In genomic region chr12:75539889-75540288, GRCh38 we compare ENCODE assay signal across 38 cellular contexts.
"Had no signal": no experiment of that assay in that cellular context is flagged by ENCODE, and none has a peak within 500 bp of the region (broad histone marks: within the 10 kb centered on the region; RNA-seq: fewer than 3 reads in every experiment).

No MANE protein-coding gene starts in this region.

- H3K27ac Mint-ChIP-seq: activated B cell treated with CpG ODN at 0.5 μM for 24 hours; activated CD4-positive, alpha-beta memory T cell treated with anti-CD3 and anti-CD28 coated beads for 36 hours; activated CD4-positive, alpha-beta T cell treated with anti-CD3 and anti-CD28 coated beads, Interleukin-2, amount 10 ng/mL, durations not matched to agents 24 days and 14 days; activated CD8-positive, alpha-beta T cell treated with anti-CD3 and anti-CD28 coated beads for 36 hours; activated naive CD4-positive, alpha-beta T cell treated with anti-CD3 and anti-CD28 coated beads for 36 hours; activated naive CD8-positive, alpha-beta T cell; activated naive CD8-positive, alpha-beta T cell treated with anti-CD3 and anti-CD28 coated beads, Interleukin-2, amount 10 ng/mL, durations not matched to agents 7 days and 5 days; activated naive CD8-positive, alpha-beta T cell treated with anti-CD3 and anti-CD28 coated beads, Interleukin-2, amount 50 U/mL, for 24 hours; activated T-cell treated with anti-CD3 and anti-CD28 coated beads, Interleukin-2, amount 50 U/mL, for 72 hours; activated T-helper 1 cell treated with anti-CD3 and anti-CD28 coated beads, Interleukin-12 subunit alpha, Interleukin-12 subunit beta, Interleukin-2, Interleukin-4 antibody, amounts not matched to agents 30 ng/mL and 10 ng/mL and 1 ng/mL, durations not matched to agents 14 hours and 24 hours and 36 hours; activated T-helper 17 cell treated with anti-CD3 and anti-CD28 coated beads, Interleukin-2, amount 50 U/mL, for 72 hours; brain; T-helper 1 cell treated with Interleukin-12 subunit alpha and Interleukin-12 subunit beta and Interleukin-4 antibody, amounts not matched to agents 30 μg/mL and 1 μg/mL, for 36 hours; T-helper 2 cell treated with Interferon-gamma antibody and Interleukin-4, amounts not matched to agents 5 μg/mL and 100 μg/mL, for 36 hours had no signal

- H3K27ac ChIP-seq: ascending aorta, cardiac muscle cell, VCaP had no signal

- H3K4me1 ChIP-seq: ascending aorta had no signal

- FAIRE-seq: TTC549 had no signal

- H3K36me3 ChIP-seq: ascending aorta, cardiac muscle cell had no signal

- H3K4me3 ChIP-seq: ascending aorta, cardiac muscle cell had no signal

- ATAC-seq: activated CD8-positive, alpha-beta T cell treated with anti-CD3 and anti-CD28 coated beads for 36 hours; activated naive CD8-positive, alpha-beta T cell treated with anti-CD3 and anti-CD28 coated beads, Interleukin-2, amount 50 U/mL, for 24 hours; activated T-cell treated with anti-CD3 and anti-CD28 coated beads, Interleukin-2, amount 50 U/mL, for 4 hours; activated T-cell treated with anti-CD3 and anti-CD28 coated beads, Interleukin-2, amount 50 U/mL, for 72 hours; activated T-helper 17 cell treated with anti-CD3 and anti-CD28 coated beads, Interleukin-2, amount 50 U/mL, for 72 hours had no signal

- H3K9me3 Mint-ChIP-seq: activated B cell treated with CpG ODN at 0.5 μM for 24 hours; activated CD4-positive, alpha-beta memory T cell treated with anti-CD3 and anti-CD28 coated beads for 36 hours; activated CD4-positive, alpha-beta T cell treated with anti-CD3 and anti-CD28 coated beads, Interleukin-2, amount 10 ng/mL, durations not matched to agents 24 days and 14 days; activated CD8-positive, alpha-beta T cell treated with anti-CD3 and anti-CD28 coated beads for 36 hours; activated naive CD4-positive, alpha-beta T cell treated with anti-CD3 and anti-CD28 coated beads for 36 hours; activated naive CD8-positive, alpha-beta T cell treated with anti-CD3 and anti-CD28 coated beads, Interleukin-2, amount 10 ng/mL, durations not matched to agents 7 days and 5 days; activated naive CD8-positive, alpha-beta T cell treated with anti-CD3 and anti-CD28 coated beads, Interleukin-2, amount 50 U/mL, for 24 hours; activated T-cell treated with anti-CD3 and anti-CD28 coated beads, Interleukin-2, amount 50 U/mL, for 4 hours; activated T-cell treated with anti-CD3 and anti-CD28 coated beads, Interleukin-2, amount 50 U/mL, for 72 hours; activated T-helper 1 cell treated with anti-CD3 and anti-CD28 coated beads, Interleukin-12 subunit alpha, Interleukin-12 subunit beta, Interleukin-2, Interleukin-4 antibody, amounts not matched to agents 30 ng/mL and 10 ng/mL and 1 ng/mL, durations not matched to agents 14 hours and 24 hours and 36 hours; activated T-helper 17 cell treated with anti-CD3 and anti-CD28 coated beads, Interleukin-2, amount 50 U/mL, for 72 hours; brain; central memory CD8-positive, alpha-beta T cell; T-helper 1 cell treated with Interleukin-12 subunit alpha and Interleukin-12 subunit beta and Interleukin-4 antibody, amounts not matched to agents 30 μg/mL and 1 μg/mL, for 36 hours; T-helper 2 cell treated with Interferon-gamma antibody and Interleukin-4, amounts not matched to agents 5 μg/mL and 100 μg/mL, for 36 hours had no signal

- H3K9me3 ChIP-seq: ascending aorta had no signal

- H3K36me3 Mint-ChIP-seq: activated CD4-positive, alpha-beta memory T cell treated with anti-CD3 and anti-CD28 coated beads for 36 hours; activated naive CD8-positive, alpha-beta T cell; activated naive CD8-positive, alpha-beta T cell treated with anti-CD3 and anti-CD28 coated beads, Interleukin-2, amount 10 ng/mL, durations not matched to agents 7 days and 5 days; brain had no signal

- H3K27me3 ChIP-seq: ascending aorta, cardiac muscle cell had no signal

- DNase-seq: activated B cell treated with CpG ODN at 0.5 μM for 24 hours; activated CD4-positive, alpha-beta memory T cell treated with anti-CD3 and anti-CD28 coated beads for 36 hours; activated CD4-positive, alpha-beta T cell treated with anti-CD3 and anti-CD28 coated beads for 4 hours; activated CD4-positive, alpha-beta T cell treated with anti-CD3 and anti-CD28 coated beads, Interleukin-2, amount 10 ng/mL, durations not matched to agents 24 days and 14 days; activated CD4-positive, alpha-beta T cell treated with anti-CD3 and anti-CD28 coated beads, Interleukin-2, amount 50 U/mL, for 1 hour; activated CD4-positive, alpha-beta T cell treated with anti-CD3 and anti-CD28 coated beads, Interleukin-2, amount 50 U/mL, for 4 hours; activated CD4-positive, CD25-positive, alpha-beta regulatory T cell treated with anti-CD3 and anti-CD28 coated beads, Interleukin-2, amount 50 U/mL, for 72 hours; activated CD8-positive, alpha-beta memory T cell treated with anti-CD3 and anti-CD28 coated beads, Interleukin-2, amount 50 U/mL, for 4 hours; activated CD8-positive, alpha-beta T cell treated with anti-CD3 and anti-CD28 coated beads for 36 hours; activated effector memory CD4-positive, alpha-beta T cell treated with anti-CD3 and anti-CD28 coated beads, Interleukin-2, amount 50 U/mL, for 16 hours; activated gamma-delta T cell treated with Interleukin-2 at 50 U/mL for 16 hours; activated naive CD4-positive, alpha-beta T cell; activated naive CD4-positive, alpha-beta T cell treated with anti-CD3 and anti-CD28 coated beads for 36 hours; activated naive CD4-positive, alpha-beta T cell treated with anti-CD3 and anti-CD28 coated beads, Interleukin-2, amount 50 U/mL, for 16 hours; activated naive CD8-positive, alpha-beta T cell treated with anti-CD3 and anti-CD28 coated beads, Interleukin-2, amount 10 ng/mL, durations not matched to agents 7 days and 5 days; activated naive CD8-positive, alpha-beta T cell treated with anti-CD3 and anti-CD28 coated beads, Interleukin-2, amount 50 U/mL, for 24 hours; activated T-cell treated with anti-CD3 and anti-CD28 coated beads for 4 hours; activated T-cell treated with anti-CD3 and anti-CD28 coated beads, Interleukin-2, amount 50 U/mL, for 1 hour; activated T-cell treated with anti-CD3 and anti-CD28 coated beads, Interleukin-2, amount 50 U/mL, for 4 hours; activated T-cell treated with anti-CD3 and anti-CD28 coated beads, Interleukin-2, amount 50 U/mL, for 72 hours; amygdala; anterior cingulate cortex; caudate nucleus; cerebellar nuclear complex; T-helper 1 cell; T-helper 2 cell; T-helper 9 cell had no signal
